In genomic region chr6:43420012-43420411, GRCh38 we compare ENCODE assay signal across 35 cellular contexts. TPM values are rescaled to one million over a fixed set of nuclear protein-coding genes. Genes with fewer than 3 reads are reported as not detected.
"Had no signal": no experiment of that assay in that cellular context is flagged by ENCODE, and none has a peak within 500 bp of the region (broad histone marks: within the 10 kb centered on the region; RNA-seq: fewer than 3 reads in every experiment).

No MANE protein-coding gene starts in this region.

- H3K9me3 ChIP-seq: MG63 had no signal

- H3K36me3 ChIP-seq: MG63 had no signal

- H3K4me2 ChIP-seq: KMS-11 had no signal

- DNase-seq: Karpas-422, Kasumi-1, MG63, MM.1S, MV-4-11, NCI-H1048, NCI-H1092, NCI-H1092 treated with DMSO at 0.1 percent for 48 hours, NCI-H1105, NCI-H1105 treated with DMSO at 0.1 percent for 48 hours, NCI-H1417, NCI-H1417 treated with DMSO at 0.1 percent for 48 hours, NCI-H1436, NCI-H1436 treated with DMSO at 0.1 percent for 48 hours, NCI-H146, NCI-H1694, NCI-H1694 treated with DMSO at 0.1 percent for 48 hours, NCI-H187, NCI-H187 treated with DMSO at 0.1 percent for 48 hours, NCI-H1930, NCI-H2029, NCI-H2029 treated with DMSO at 0.1 percent for 48 hours, NCI-H2081, NCI-H2081 treated with DMSO at 0.1 percent for 48 hours, NCI-H2107, NCI-H2171, NCI-H2171 treated with DMSO at 0.1 percent for 48 hours, NCI-H2227 treated with DMSO at 0.1 percent for 48 hours, NCI-H226, NCI-H345, NCI-H446, NCI-H446 treated with DMSO at 0.1 percent for 48 hours, NCI-H510A had no signal

- H3K27ac ChIP-seq: KMS-11 had no signal

- H3K9ac ChIP-seq: KMS-11 had no signal

- H3K4me3 ChIP-seq: MG63 had no signal

- H3K27me3 ChIP-seq: MG63 had no signal

RNA-seq across cellular contexts. Expression of gene DLK2, which starts 35.3 kb away (rescaled TPM):
- total RNA-seq: NCI-H460 had no signal
